Comparison of ENCODE assay signal across 27 cellular contexts in the genomic region with DNA sequence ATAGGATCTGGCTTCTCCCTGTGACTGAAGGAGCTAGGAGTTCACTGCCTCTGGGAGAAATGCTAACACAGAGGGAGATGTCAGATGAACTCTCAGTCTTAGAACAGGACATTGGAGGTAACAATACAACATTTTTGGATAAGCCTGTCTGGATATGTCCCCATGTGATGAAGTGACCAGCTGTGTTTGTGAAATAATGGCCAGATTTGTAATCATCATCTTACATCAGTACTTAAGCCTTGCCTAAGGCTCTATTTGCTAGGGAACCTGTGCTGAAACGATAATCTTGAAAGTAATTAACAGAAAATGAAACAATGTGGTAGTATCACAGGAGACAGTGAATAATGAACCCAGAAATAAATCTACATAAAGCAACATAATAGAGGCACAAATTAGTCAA. TPM values are rescaled to one million over a fixed set of nuclear protein-coding genes. Genes with fewer than 3 reads are reported as not detected.
A peak's percentile ranks its signal among the peaks of the same experiment; 100 is the strongest.
DNase-seq lines count a peak whose midpoint lies in the region; ATAC-seq and TF ChIP-seq lines count a peak whose summit lies in the region.
"Had no signal": no experiment of that assay in that cellular context is flagged by ENCODE, and none has a peak within 500 bp of the region (broad histone marks: within the 10 kb centered on the region; RNA-seq: fewer than 3 reads in every experiment).

No MANE protein-coding gene starts in this region.

- no peaks in the 10 kb centered on the region for H3K9me3 Mint-ChIP-seq in Calu3 (ENCODE audit: low read depth, unreplicated experiment)
- no peaks in the 10 kb centered on the region for H3K9me3 Mint-ChIP-seq in endothelial cell (ENCODE audit: unreplicated experiment)
- H3K9me3 Mint-ChIP-seq: activated T-cell treated with anti-CD3 and anti-CD28 coated beads, Interleukin-2, amount 50 U/mL, for 4 hours; natural killer cell treated with Interleukin-12 subunit alpha and Interleukin-12 subunit beta and Interleukin-15 and Interleukin-18, amount 100 ng/mL, for 72 hours; stimulated activated effector memory CD8-positive, alpha-beta T cell treated with anti-CD3 and anti-CD28 coated beads, Interleukin-12 subunit alpha, Interleukin-12 subunit beta, amount 100 ng/mL, for 72 hours had no signal

- CTCF ChIA-PET in Calu3 (lab: Charles Lee) = no interaction called here

- H3K27me3 ChIP-seq in adipocyte (replicated peaks; ENCODE audit: control insufficient read depth, insufficient read depth, low read length) (no peaks in the 10 kb centered on the region), left lung (no peaks in the 10 kb centered on the region)
- H3K27me3 ChIP-seq: adrenal gland, brain microvascular endothelial cell, gastrocnemius medialis, ovary had no signal

- DNase-seq in Calu3 (no peak), adipocyte (ENCODE audit: low read depth) (peak; percentile 29), left lung (no peak), Ammon's horn (ENCODE audit: low spot score) (no peak), endothelial cell (ENCODE audit: low spot score) (no peak)
- DNase-seq: activated CD4-positive, alpha-beta T cell treated with anti-CD3 and anti-CD28 coated beads for 48 hours; activated T-cell treated with anti-CD3 and anti-CD28 coated beads, Interleukin-2, amount 50 U/mL, for 4 hours; adrenal gland; brain microvascular endothelial cell; DMS79; effector memory CD4-positive, alpha-beta T cell; gastrocnemius medialis; GOT3; hippocampal formation; NCI-H1092 treated with DMSO at 0.1 percent for 48 hours; NCI-H2081 treated with DMSO at 0.1 percent for 48 hours; NCI-H446; ovary; T-helper 17 cell had no signal

- peaks cover 10% of the 10 kb centered on the region for H3K36me3 Mint-ChIP-seq in Calu3 (ENCODE audit: insufficient read depth, unreplicated experiment)
- H3K36me3 Mint-ChIP-seq in endothelial cell (ENCODE audit: low read depth, unreplicated experiment) = no peaks in the 10 kb centered on the region
- H3K36me3 Mint-ChIP-seq: natural killer cell treated with Interleukin-12 subunit alpha and Interleukin-12 subunit beta and Interleukin-15 and Interleukin-18, amount 100 ng/mL, for 72 hours; stimulated activated effector memory CD8-positive, alpha-beta T cell treated with anti-CD3 and anti-CD28 coated beads, Interleukin-12 subunit alpha, Interleukin-12 subunit beta, amount 100 ng/mL, for 72 hours had no signal

- H3K4me1 ChIP-seq in adipocyte (ENCODE audit: control insufficient read depth, insufficient read depth, low read length) = no peaks in the 10 kb centered on the region
- H3K4me1 ChIP-seq in left lung = no peaks in the 10 kb centered on the region
- H3K4me1 ChIP-seq: adrenal gland, gastrocnemius medialis had no signal

- no peak overlapping the region for H3K9ac ChIP-seq in adipocyte (ENCODE audit: low read length)

- intact Hi-C loops in Calu3 (cut with micrococcal nuclease; ENCODE audit: unreplicated experiment) = loop anchor here (5.0 kb wide), 1 partner anchor 238 kb away; no protein-coding TSS in a partner anchor
- intact Hi-C loops in left lung (cut with DNase I) = no loop called here

- H3K4me3 ChIP-seq in adipocyte (ENCODE audit: low read length) (no peak overlapping the region), left lung (no peak overlapping the region)
- H3K4me3 ChIP-seq: adrenal gland, gastrocnemius medialis, ovary had no signal

- H3K27ac ChIP-seq in left lung = no peak overlapping the region
- H3K27ac ChIP-seq: adrenal gland, brain microvascular endothelial cell, gastrocnemius medialis, HL-60, ovary had no signal

- H3K36me3 ChIP-seq in adipocyte (ENCODE audit: control insufficient read depth, insufficient read depth, low read length, severe bottlenecking) (no peaks in the 10 kb centered on the region), left lung (no peaks in the 10 kb centered on the region)
- H3K36me3 ChIP-seq: adrenal gland, brain microvascular endothelial cell, gastrocnemius medialis, ovary had no signal

- H3K27ac Mint-ChIP-seq in Calu3 (ENCODE audit: unreplicated experiment) = peak overlapping the region; percentile 72
- no peak overlapping the region for H3K27ac Mint-ChIP-seq in endothelial cell (ENCODE audit: unreplicated experiment)
- H3K27ac Mint-ChIP-seq: natural killer cell treated with Interleukin-12 subunit alpha and Interleukin-12 subunit beta and Interleukin-15 and Interleukin-18, amount 100 ng/mL, for 72 hours; stimulated activated effector memory CD8-positive, alpha-beta T cell treated with anti-CD3 and anti-CD28 coated beads, Interleukin-12 subunit alpha, Interleukin-12 subunit beta, amount 100 ng/mL, for 72 hours; T-helper 17 cell had no signal

- no peak overlapping the region for H3K4me3 Mint-ChIP-seq in Calu3 (ENCODE audit: low read depth, unreplicated experiment)
- no peak overlapping the region for H3K4me3 Mint-ChIP-seq in endothelial cell (ENCODE audit: unreplicated experiment)
- H3K4me3 Mint-ChIP-seq: activated T-cell treated with anti-CD3 and anti-CD28 coated beads, Interleukin-2, amount 50 U/mL, for 4 hours; natural killer cell treated with Interleukin-12 subunit alpha and Interleukin-12 subunit beta and Interleukin-15 and Interleukin-18, amount 100 ng/mL, for 72 hours; stimulated activated effector memory CD8-positive, alpha-beta T cell treated with anti-CD3 and anti-CD28 coated beads, Interleukin-12 subunit alpha, Interleukin-12 subunit beta, amount 100 ng/mL, for 72 hours; T-helper 17 cell had no signal

- BruUV-seq in Calu3 (replicated peaks; lab: Mats Ljungman, UMichigan) = no TSS peak

- H3K4me1 Mint-ChIP-seq in Calu3 (ENCODE audit: low read depth, unreplicated experiment) (peaks cover 63% of the 10 kb centered on the region), endothelial cell (ENCODE audit: unreplicated experiment) (peaks cover 4% of the 10 kb centered on the region)
- H3K4me1 Mint-ChIP-seq: stimulated activated effector memory CD8-positive, alpha-beta T cell treated with anti-CD3 and anti-CD28 coated beads, Interleukin-12 subunit alpha, Interleukin-12 subunit beta, amount 100 ng/mL, for 72 hours had no signal

- TF ChIP-seq CTCF in Calu3 (IDR thresholded peaks at IDR 0.05; ENCODE audit: unreplicated experiment) (no peak), left lung (IDR thresholded peaks at IDR 0.05) (no peak), endothelial cell (IDR thresholded peaks at IDR 0.05; ENCODE audit: unreplicated experiment) (no peak)

- no peaks in the 10 kb centered on the region for H3K9me3 ChIP-seq in adipocyte (ENCODE audit: control insufficient read depth, low read length)
- H3K9me3 ChIP-seq in left lung = no peaks in the 10 kb centered on the region
- H3K9me3 ChIP-seq: adrenal gland, gastrocnemius medialis, ovary had no signal

- ATAC-seq in GM18907 (IDR thresholded peaks at IDR 0.05; ENCODE audit: unreplicated experiment) (peak; percentile 37), HG02938 (IDR thresholded peaks at IDR 0.05; ENCODE audit: unreplicated experiment) (peak; percentile 63), left lung (no peak), HG02623 (IDR thresholded peaks at IDR 0.05; ENCODE audit: unreplicated experiment) (no peak)
- ATAC-seq: activated T-cell treated with anti-CD3 and anti-CD28 coated beads, Interleukin-2, amount 50 U/mL, for 4 hours; esophagus mucosa; gastrocnemius medialis; HepG2; natural killer cell treated with Interleukin-12 subunit alpha and Interleukin-12 subunit beta and Interleukin-15 and Interleukin-18, amount 100 ng/mL, for 72 hours; stimulated activated effector memory CD8-positive, alpha-beta T cell treated with anti-CD3 and anti-CD28 coated beads, Interleukin-12 subunit alpha, Interleukin-12 subunit beta, amount 100 ng/mL, for 72 hours; T-helper 17 cell had no signal

- no peaks in the 10 kb centered on the region for H3K27me3 Mint-ChIP-seq in Calu3 (ENCODE audit: unreplicated experiment)
- no peaks in the 10 kb centered on the region for H3K27me3 Mint-ChIP-seq in endothelial cell (ENCODE audit: unreplicated experiment)
- H3K27me3 Mint-ChIP-seq: natural killer cell treated with Interleukin-12 subunit alpha and Interleukin-12 subunit beta and Interleukin-15 and Interleukin-18, amount 100 ng/mL, for 72 hours; T-helper 17 cell had no signal

RNA-seq across cellular contexts. Expression of a gene that starts 56.2 kb away (rescaled TPM):
- total RNA-seq in Calu3 (2022) = 7.5 and 9.9 TPM in 2 replicates
- total RNA-seq in left lung = 1 to 10 TPM; 2.1 to 3.6 TPM
- total RNA-seq in endothelial cell (ENCODE audit: unreplicated experiment) = 3.2 TPM

Comparison
In these comparisons a context has a peak if more than half of its experiments do, and no peak if none do; other contexts are left out.
1. ATAC-seq: peak in GM18907 (single experiment) and HG02938 (single experiment); none in left lung (single experiment) and HG02623 (single experiment).